In the genomic region with DNA sequence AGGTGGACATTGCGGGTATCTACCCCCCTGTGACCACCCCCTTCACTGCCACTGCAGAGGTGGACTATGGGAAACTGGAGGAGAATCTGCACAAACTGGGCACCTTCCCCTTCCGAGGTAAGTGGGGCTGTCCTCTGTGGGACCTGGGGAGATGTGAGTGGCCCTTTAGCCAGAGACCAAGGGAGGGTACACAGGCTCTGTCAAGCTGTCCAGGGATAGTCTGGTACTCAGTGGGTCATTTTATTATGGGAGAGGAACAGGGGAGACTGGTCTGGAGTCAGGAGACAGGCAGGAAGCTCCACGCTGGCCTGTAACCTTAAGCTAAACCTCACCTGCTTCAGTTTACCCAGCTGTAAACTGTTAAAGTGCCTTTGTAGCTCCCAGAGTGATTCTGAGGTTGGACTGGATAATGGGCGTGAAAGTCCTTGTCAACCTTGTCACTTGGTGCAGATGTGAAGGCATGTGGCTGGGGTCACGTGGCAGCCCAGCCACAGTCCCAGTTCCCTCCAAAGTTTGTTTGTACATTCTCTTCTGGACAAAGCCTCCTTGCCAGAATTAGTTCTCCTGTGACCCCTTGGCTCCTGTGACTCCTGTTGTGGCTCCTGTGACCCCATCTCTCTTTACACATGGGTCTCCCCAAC, we compare ENCODE assay signal across 1 cellular context.
TF ChIP-seq lines count a peak whose summit lies in the region.

No MANE protein-coding gene starts in this region.

TF ChIP-seq in A549, 52 proteins besides CTCF, POLR2A, EP300 and RAD21:
- no peak for TF ChIP-seq E2F6 (IDR thresholded peaks at IDR 0.05; ENCODE audit: borderline replicate concordance, low read depth)
- no peak for TF ChIP-seq KDM1A (IDR thresholded peaks at IDR 0.05; ENCODE audit: low read depth)
- TF ChIP-seq NR3C1 (IDR thresholded peaks at IDR 0.05): no peak
- TF ChIP-seq, protein P1, sequence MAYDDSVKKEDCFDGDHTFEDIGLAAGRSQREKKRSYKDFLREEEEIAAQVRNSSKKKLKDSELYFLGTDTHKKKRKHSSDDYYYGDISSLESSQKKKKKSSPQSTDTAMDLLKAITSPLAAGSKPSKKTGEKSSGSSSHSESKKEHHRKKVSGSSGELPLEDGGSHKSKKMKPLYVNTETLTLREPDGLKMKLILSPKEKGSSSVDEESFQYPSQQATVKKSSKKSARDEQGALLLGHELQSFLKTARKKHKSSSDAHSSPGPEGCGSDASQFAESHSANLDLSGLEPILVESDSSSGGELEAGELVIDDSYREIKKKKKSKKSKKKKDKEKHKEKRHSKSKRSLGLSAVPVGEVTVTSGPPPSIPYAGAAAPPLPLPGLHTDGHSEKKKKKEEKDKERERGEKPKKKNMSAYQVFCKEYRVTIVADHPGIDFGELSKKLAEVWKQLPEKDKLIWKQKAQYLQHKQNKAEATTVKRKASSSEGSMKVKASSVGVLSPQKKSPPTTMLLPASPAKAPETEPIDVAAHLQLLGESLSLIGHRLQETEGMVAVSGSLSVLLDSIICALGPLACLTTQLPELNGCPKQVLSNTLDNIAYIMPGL (CRISPR knock-in tag; IDR thresholded peaks at IDR 0.05; ENCODE audit: borderline replicate concordance): no peak
- no peak for TF ChIP-seq JUN (IDR thresholded peaks at IDR 0.05)
- TF ChIP-seq CEBPB (IDR thresholded peaks at IDR 0.05): no peak
- TF ChIP-seq KDM5A (IDR thresholded peaks at IDR 0.05): no peak
- TF ChIP-seq CBX2 (IDR thresholded peaks at IDR 0.05; ENCODE audit: borderline replicate concordance, low read depth): no peak
- TF ChIP-seq ZNF302 (CRISPR knock-in tag; IDR thresholded peaks at IDR 0.05): no peak
- no peak for TF ChIP-seq CHD4 (IDR thresholded peaks at IDR 0.05; ENCODE audit: borderline replicate concordance)
- TF ChIP-seq, protein P2, sequence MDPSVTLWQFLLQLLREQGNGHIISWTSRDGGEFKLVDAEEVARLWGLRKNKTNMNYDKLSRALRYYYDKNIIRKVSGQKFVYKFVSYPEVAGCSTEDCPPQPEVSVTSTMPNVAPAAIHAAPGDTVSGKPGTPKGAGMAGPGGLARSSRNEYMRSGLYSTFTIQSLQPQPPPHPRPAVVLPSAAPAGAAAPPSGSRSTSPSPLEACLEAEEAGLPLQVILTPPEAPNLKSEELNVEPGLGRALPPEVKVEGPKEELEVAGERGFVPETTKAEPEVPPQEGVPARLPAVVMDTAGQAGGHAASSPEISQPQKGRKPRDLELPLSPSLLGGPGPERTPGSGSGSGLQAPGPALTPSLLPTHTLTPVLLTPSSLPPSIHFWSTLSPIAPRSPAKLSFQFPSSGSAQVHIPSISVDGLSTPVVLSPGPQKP (IDR thresholded peaks at IDR 0.05; ENCODE audit: low read depth, low read length): no peak
- no peak for TF ChIP-seq RFX5 (IDR thresholded peaks at IDR 0.05)
